ENCODE assay signal across 8 cellular contexts in the genomic region with DNA sequence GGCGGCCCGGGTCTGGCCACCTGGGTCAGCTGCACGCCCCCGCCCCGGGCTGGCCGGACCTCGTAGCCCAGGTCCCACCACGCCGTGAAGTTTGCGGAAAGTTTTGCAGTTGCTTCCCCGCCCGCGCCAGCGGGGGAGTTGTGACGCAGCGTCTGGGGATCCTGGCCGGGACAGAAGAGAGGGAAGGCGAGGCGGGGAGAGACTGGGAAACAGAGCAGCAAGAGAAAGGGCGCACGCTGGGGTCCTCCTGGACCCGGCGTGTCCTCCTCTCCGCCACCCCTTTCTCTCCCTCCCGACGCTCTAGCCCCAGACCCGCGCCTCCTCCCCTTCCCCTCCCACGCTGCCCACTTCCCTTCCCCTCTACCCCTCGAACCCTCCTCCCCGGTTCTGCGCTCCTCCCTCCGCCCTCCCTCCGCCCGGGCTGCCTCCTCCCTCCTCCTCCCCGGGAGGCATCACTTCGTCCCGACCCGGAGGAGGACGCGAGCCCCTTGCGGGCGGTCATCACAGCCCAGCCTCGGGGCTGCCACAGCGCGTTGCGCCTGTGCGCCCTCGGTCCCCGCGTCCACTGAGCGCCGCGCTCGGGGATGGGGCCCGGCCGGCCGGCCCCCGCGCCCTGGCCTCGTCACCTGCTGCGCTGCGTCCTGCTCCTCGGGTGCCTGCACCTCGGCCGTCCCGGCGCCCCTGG. TPM values are rescaled to one million over a fixed set of nuclear protein-coding genes. Genes with fewer than 3 reads are reported as not detected.
DNase-seq lines count a peak whose midpoint lies in the region; ATAC-seq and TF ChIP-seq lines count a peak whose summit lies in the region.

A gene with protein sequence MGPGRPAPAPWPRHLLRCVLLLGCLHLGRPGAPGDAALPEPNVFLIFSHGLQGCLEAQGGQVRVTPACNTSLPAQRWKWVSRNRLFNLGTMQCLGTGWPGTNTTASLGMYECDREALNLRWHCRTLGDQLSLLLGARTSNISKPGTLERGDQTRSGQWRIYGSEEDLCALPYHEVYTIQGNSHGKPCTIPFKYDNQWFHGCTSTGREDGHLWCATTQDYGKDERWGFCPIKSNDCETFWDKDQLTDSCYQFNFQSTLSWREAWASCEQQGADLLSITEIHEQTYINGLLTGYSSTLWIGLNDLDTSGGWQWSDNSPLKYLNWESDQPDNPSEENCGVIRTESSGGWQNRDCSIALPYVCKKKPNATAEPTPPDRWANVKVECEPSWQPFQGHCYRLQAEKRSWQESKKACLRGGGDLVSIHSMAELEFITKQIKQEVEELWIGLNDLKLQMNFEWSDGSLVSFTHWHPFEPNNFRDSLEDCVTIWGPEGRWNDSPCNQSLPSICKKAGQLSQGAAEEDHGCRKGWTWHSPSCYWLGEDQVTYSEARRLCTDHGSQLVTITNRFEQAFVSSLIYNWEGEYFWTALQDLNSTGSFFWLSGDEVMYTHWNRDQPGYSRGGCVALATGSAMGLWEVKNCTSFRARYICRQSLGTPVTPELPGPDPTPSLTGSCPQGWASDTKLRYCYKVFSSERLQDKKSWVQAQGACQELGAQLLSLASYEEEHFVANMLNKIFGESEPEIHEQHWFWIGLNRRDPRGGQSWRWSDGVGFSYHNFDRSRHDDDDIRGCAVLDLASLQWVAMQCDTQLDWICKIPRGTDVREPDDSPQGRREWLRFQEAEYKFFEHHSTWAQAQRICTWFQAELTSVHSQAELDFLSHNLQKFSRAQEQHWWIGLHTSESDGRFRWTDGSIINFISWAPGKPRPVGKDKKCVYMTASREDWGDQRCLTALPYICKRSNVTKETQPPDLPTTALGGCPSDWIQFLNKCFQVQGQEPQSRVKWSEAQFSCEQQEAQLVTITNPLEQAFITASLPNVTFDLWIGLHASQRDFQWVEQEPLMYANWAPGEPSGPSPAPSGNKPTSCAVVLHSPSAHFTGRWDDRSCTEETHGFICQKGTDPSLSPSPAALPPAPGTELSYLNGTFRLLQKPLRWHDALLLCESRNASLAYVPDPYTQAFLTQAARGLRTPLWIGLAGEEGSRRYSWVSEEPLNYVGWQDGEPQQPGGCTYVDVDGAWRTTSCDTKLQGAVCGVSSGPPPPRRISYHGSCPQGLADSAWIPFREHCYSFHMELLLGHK (N-terminal part only) (plus strand): TSS at position 452 of the 685 bp plus-strand sequence. CDS start 133 bp downstream, at position 585.

- no peaks in the 10 kb centered on the region for H3K36me3 ChIP-seq in PC-3 (ENCODE audit: low read depth, low read length)
- no peaks in the 10 kb centered on the region for H3K36me3 ChIP-seq in ascending aorta
- no peaks in the 10 kb centered on the region for H3K36me3 ChIP-seq in Karpas-422 (ENCODE audit: insufficient read depth, low read length)

- H2AFZ ChIP-seq in PC-3 (ENCODE audit: low read length) (peak within 1 kb of the TSS; percentile 96), Karpas-422 (ENCODE audit: low read length) (no peak within 1 kb of the TSS)

- POLR2A ChIA-PET in PC-3 (lab: Charles Lee; ENCODE audit: unreplicated experiment): no interaction called here

- H3K27me3 ChIP-seq in PC-3 (ENCODE audit: low read length): no peaks in the 10 kb centered on the region
- H3K27me3 ChIP-seq in ascending aorta: no peaks in the 10 kb centered on the region
- no peaks in the 10 kb centered on the region for H3K27me3 ChIP-seq in Karpas-422 (ENCODE audit: low read length)

- peak within 1 kb of the TSS; percentile 100 for H3K4me2 ChIP-seq in PC-3 (ENCODE audit: low read length)
- no peak within 1 kb of the TSS for H3K4me2 ChIP-seq in Karpas-422 (ENCODE audit: low read depth, low read length, poor library complexity, severe bottlenecking)

- H3K79me2 ChIP-seq in PC-3 (ENCODE audit: low read length) (no peaks in the 10 kb centered on the region), Karpas-422 (ENCODE audit: low read length) (no peaks in the 10 kb centered on the region)

- DNase-seq in PC-3 (peak; percentile 58), ascending aorta (ENCODE audit: low spot score in 2 of 2) (peak in 1 of 2 donors; percentile 90), hepatic stellate cell (ENCODE audit: low spot score) (peak; percentile 86), putamen (ENCODE audit: low spot score) (peak; percentile 35), Karpas-422 (no peak)

- H3K9ac ChIP-seq in PC-3 (ENCODE audit: low read length) (peak within 1 kb of the TSS; percentile 48), Karpas-422 (ENCODE audit: low read length) (no peak within 1 kb of the TSS)

- H4K20me1 ChIP-seq in PC-3 (ENCODE audit: low read length) (no peaks in the 10 kb centered on the region), Karpas-422 (ENCODE audit: insufficient read depth, low read depth, low read length) (0 out of 2 replicates have a peak, but pooled peaks cover 8% of the 10 kb centered on the region)

- CTCF ChIA-PET in PC-3 (lab: Charles Lee): no interaction called here

- intact Hi-C loops in PC-3 (cut with micrococcal nuclease): no loop called here
- intact Hi-C loops in ascending aorta (cut with DNase I): loop anchor here (1.0 to 5.0 kb wide), 2 partner anchors 25 to 55 kb away; no protein-coding TSS in a partner anchor

- peak; percentile 7; the same call in 1 of the 2 replicates for TF ChIP-seq CTCF in 22Rv1 (IDR thresholded peaks at IDR 0.05)
- TF ChIP-seq CTCF in PC-3 (conservative IDR thresholded peaks at IDR 0.05; ENCODE audit: low read depth, low read length): no peak
- no peak for TF ChIP-seq CTCF in ascending aorta (IDR thresholded peaks at IDR 0.05)

- H3K27ac ChIP-seq in 22Rv1: no peak within 1 kb of the TSS
- H3K27ac ChIP-seq in PC-3 (ENCODE audit: low read length): no peak within 1 kb of the TSS
- H3K27ac ChIP-seq in ascending aorta: peak within 1 kb of the TSS; percentile 83 to 98
- no peak within 1 kb of the TSS for H3K27ac ChIP-seq in Karpas-422 (ENCODE audit: low read length)

- H3K4me1 ChIP-seq in PC-3 (ENCODE audit: insufficient read depth, low read length): peaks cover 7% of the 10 kb centered on the region
- H3K4me1 ChIP-seq in ascending aorta: peaks cover 3 to 13% of the 10 kb centered on the region in 2 donors
- H3K4me1 ChIP-seq in Karpas-422 (ENCODE audit: low read length): no peaks in the 10 kb centered on the region

- H3K9me3 ChIP-seq in PC-3 (ENCODE audit: low read length): no peaks in the 10 kb centered on the region
- no peaks in the 10 kb centered on the region for H3K9me3 ChIP-seq in ascending aorta
- no peaks in the 10 kb centered on the region for H3K9me3 ChIP-seq in Karpas-422 (ENCODE audit: low read length)

- H3F3A ChIP-seq in PC-3 (ENCODE audit: low read length, unreplicated experiment): no peaks in the 10 kb centered on the region

- H3K9me2 ChIP-seq in PC-3 (replicated peaks; ENCODE audit: low read length): no peaks in the 10 kb centered on the region
- no peaks in the 10 kb centered on the region for H3K9me2 ChIP-seq in Karpas-422 (replicated peaks; ENCODE audit: insufficient read depth, low read length)

- BruUV-seq in PC-3 (replicated peaks; lab: Mats Ljungman, UMichigan): no TSS peak

- ATAC-seq in GM21390 (IDR thresholded peaks at IDR 0.05; ENCODE audit: unreplicated experiment): peak; percentile 44
- ATAC-seq in PC-3: peak; percentile 66
- no peak for ATAC-seq in HG03159 (IDR thresholded peaks at IDR 0.05; ENCODE audit: unreplicated experiment)

- H3K4me3 ChIP-seq in PC-3 (ENCODE audit: low read length) (peak within 1 kb of the TSS; percentile 88), ascending aorta (peak within 1 kb of the TSS; percentile 68 to 78), Karpas-422 (ENCODE audit: low read length) (no peak within 1 kb of the TSS)

RNA-seq across cellular contexts. Expression of the gene that starts here (rescaled TPM):
- total RNA-seq in PC-3 (2014; rRNA removed): 13.5 and 17.2 TPM in 2 replicates
- total RNA-seq in ascending aorta: 147 TPM
- 0.26 and 2.3 TPM in 2 replicates for total RNA-seq in Karpas-422 (2014; rRNA removed; shearing (Covaris generic); ENCODE audit: low replicate concordance)

Comparison
In these comparisons a context has a peak if more than half of its experiments do, and no peak if none do; other contexts are left out.
1. H3K27ac ChIP-seq: peak in ascending aorta (2 of 2); none in 22Rv1 (single experiment), PC-3 (single experiment) and Karpas-422 (single experiment).